In the genomic region with DNA sequence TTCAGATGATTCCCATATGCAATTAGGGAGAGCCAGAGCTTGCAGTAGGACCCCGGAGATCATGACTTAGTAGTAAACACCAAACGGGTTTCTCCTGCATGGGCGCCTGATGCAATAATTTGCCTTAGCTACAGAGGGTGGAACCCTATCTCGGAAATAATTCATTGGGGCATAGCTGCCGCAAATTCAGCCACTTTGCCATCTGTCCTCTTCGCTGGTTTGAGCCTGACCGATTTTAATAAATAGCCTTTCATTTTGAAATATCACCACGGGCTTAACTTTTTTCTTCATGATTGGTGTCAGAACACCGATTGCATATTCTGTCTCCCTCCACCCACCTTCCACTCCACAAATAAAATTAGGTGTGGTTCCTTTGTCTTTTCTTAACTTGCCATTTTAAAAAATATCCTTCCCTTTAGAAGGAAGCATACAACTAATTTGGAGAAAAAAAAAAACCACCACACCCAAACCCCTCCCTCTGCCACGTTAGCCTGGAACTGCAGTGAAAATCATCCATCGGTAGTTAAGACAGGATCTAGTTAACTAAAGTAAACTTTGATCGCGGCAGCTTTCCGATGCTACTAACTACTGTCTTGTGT, we compare ENCODE assay signal across 8 cellular contexts. TPM values are rescaled to one million over a fixed set of nuclear protein-coding genes. Genes with fewer than 3 reads are reported as not detected.
A peak's percentile ranks its signal among the peaks of the same experiment; 100 is the strongest.
DNase-seq lines count a peak whose midpoint lies in the region; ATAC-seq, FAIRE-seq and TF ChIP-seq lines count a peak whose summit lies in the region.

No MANE protein-coding gene starts in this region.

- peaks cover 44% of the 10 kb centered on the region for H3K36me3 ChIP-seq in HAP-1 (replicated peaks)
- peaks cover 21% of the 10 kb centered on the region for H3K36me3 ChIP-seq in muscle layer of colon (ENCODE audit: insufficient read depth, low read length)

- no peaks in the 10 kb centered on the region for H3K9me3 ChIP-seq in HAP-1
- H3K9me3 ChIP-seq in muscle layer of colon (ENCODE audit: low read length), result no peaks in the 10 kb centered on the region

- no peak for FAIRE-seq in D721Med (lab: Jason Lieb, UNC)

- no peak for TF ChIP-seq CTCF in D721Med (IDR thresholded peaks at IDR 0.05; ENCODE audit: insufficient read depth, missing control alignments)

- H3K27me3 ChIP-seq in HAP-1 (ENCODE audit: low read depth), result no peaks in the 10 kb centered on the region
- H3K27me3 ChIP-seq in muscle layer of colon (ENCODE audit: control insufficient read depth in 1 of 2, insufficient read depth in 2 of 2, low read length in 2 of 2), result no peaks in the 10 kb centered on the region

- peak overlapping the region; percentile 94 for H3K4me3 ChIP-seq in HAP-1
- H3K4me3 ChIP-seq in muscle layer of colon (ENCODE audit: low read depth in 1 of 2, low read length in 2 of 2), result peak overlapping the region; percentile 92 to 97

- DNase-seq in COR-L47 (lab: John Stamatoyannopoulos, UW) (peak; percentile 25), HAP-1 (ENCODE audit: low spot score in 2 of 2) (peak; percentile 38 to 40), dermis blood vessel endothelial cell (peak; percentile 39), D721Med (ENCODE audit: insufficient read length, low spot score) (no peak)

- H3K4me1 ChIP-seq in HAP-1 (peaks cover 19% of the 10 kb centered on the region), muscle layer of colon (ENCODE audit: insufficient read depth, low read length) (peaks cover 11% of the 10 kb centered on the region)

- peak overlapping the region; percentile 97 for H3K9ac ChIP-seq in muscle layer of colon (ENCODE audit: low read length)

- TF ChIP-seq POLR2A in Raji (IDR thresholded peaks at IDR 0.05; ENCODE audit: insufficient read depth, low read depth, low read length), result peak; percentile 30; the same call in 1 of the 2 replicates

- no peak for ATAC-seq in GM21390 (IDR thresholded peaks at IDR 0.05; ENCODE audit: unreplicated experiment)
- ATAC-seq in GM18517 (IDR thresholded peaks at IDR 0.05; ENCODE audit: unreplicated experiment), result no peak

- peak overlapping the region; percentile 30 for H3K27ac ChIP-seq in muscle layer of colon (ENCODE audit: low read depth, low read length)

- in situ Hi-C loops in HAP-1 (cut with MboI; ENCODE audit: low sequenced_read_pairs), result no loop called here

RNA-seq across cellular contexts. Expression of gene GARS1, which starts 1.5 kb away (rescaled TPM):
- 59.2 and 147 TPM in 2 replicates for total RNA-seq in dermis blood vessel endothelial cell
